Comparison of ENCODE assay signal across 9 cellular contexts in the genomic region with DNA sequence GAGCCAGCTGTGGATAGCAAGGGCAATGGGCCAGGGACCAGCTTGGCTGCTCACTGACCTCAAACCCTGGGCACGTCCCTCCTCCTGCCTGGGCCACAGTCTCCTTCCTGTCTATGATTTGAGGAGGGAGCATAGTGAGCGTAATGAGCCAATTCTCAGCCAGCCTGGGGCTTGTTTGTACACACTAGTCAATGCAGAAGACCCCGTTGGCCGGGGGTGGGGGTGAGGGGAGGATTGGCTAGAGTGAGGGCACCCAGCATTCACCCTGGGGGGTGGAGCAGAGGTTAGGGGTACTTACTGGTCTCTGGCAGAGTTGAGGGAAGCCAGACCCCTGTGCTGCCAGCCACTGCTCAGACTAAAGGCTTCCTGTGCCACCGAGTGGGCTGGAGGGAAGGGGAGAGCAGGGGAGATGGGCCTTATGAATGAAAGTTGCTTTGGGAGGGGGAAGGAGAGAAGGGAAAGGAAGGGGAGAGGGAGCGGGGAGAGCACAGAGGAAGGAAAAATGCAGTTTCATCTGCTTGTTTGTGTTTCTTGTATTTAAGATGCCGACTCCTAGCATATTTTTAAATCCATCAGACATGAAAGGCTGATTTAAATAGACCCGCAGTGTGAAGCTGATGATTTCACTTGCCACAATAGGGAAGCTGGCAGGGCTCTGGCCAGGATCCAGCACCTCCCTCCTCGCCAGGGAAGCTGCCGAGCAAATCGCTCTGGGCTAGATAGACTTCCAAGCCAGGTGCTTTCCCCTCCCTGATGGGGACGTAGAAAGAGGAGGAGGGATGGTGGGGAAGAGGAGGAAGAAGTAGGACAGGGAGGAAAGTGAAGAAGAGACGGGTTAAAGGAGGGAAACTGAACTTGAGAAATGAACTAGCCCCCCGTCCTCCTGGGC.
DNase-seq lines count a peak whose midpoint lies in the region; ATAC-seq lines count a peak whose summit lies in the region.
"Had no signal": no experiment of that assay in that cellular context is flagged by ENCODE, and none has a peak within 500 bp of the region (broad histone marks: within the 10 kb centered on the region; RNA-seq: fewer than 3 reads in every experiment).

No MANE protein-coding gene starts in this region.

- H3K36me3 Mint-ChIP-seq in activated T-cell treated with anti-CD3 and anti-CD28 coated beads, Interleukin-2, amount 50 U/mL, for 24 hours (ENCODE audit: low read depth), result peaks cover 12% of the 10 kb centered on the region

- H3K4me1 Mint-ChIP-seq in activated T-cell treated with anti-CD3 and anti-CD28 coated beads, Interleukin-2, amount 50 U/mL, for 24 hours (ENCODE audit: low read depth), result peaks cover 2% of the 10 kb centered on the region

- peak overlapping the region; percentile 0 for H3K27ac ChIP-seq in angular gyrus (ENCODE audit: low read depth, low read length)

- no peaks in the 10 kb centered on the region for H3K9me3 Mint-ChIP-seq in activated T-cell treated with anti-CD3 and anti-CD28 coated beads, Interleukin-2, amount 50 U/mL, for 24 hours

- no peak overlapping the region for H3K27ac Mint-ChIP-seq in activated T-cell treated with anti-CD3 and anti-CD28 coated beads, Interleukin-2, amount 50 U/mL, for 24 hours

- no peaks in the 10 kb centered on the region for H3K27me3 Mint-ChIP-seq in activated T-cell treated with anti-CD3 and anti-CD28 coated beads, Interleukin-2, amount 50 U/mL, for 24 hours

- H3K4me3 Mint-ChIP-seq in activated T-cell treated with anti-CD3 and anti-CD28 coated beads, Interleukin-2, amount 50 U/mL, for 24 hours, result no peak overlapping the region

- no peak for ATAC-seq in GM21367 (IDR thresholded peaks at IDR 0.05; ENCODE audit: unreplicated experiment)
- ATAC-seq in HG03175 (IDR thresholded peaks at IDR 0.05; ENCODE audit: unreplicated experiment), result no peak
- ATAC-seq: K562 had no signal

- DNase-seq in AG20443 (ENCODE audit: low spot score) (peak; percentile 29), NCI-H1105 (lab: John Stamatoyannopoulos, UW) (peak; percentile 88), kidney glomerular epithelial cell (lab: John Stamatoyannopoulos, UW) (peak; percentile 42)
- DNase-seq in stimulated activated CD4-positive, alpha-beta T cell treated with anti-CD3 and anti-CD28 coated beads, Interleukin-15, amount 100 ng/mL, for 24 hours, result no peak
- no peak for DNase-seq in activated T-cell treated with anti-CD3 and anti-CD28 coated beads, Interleukin-2, amount 50 U/mL, for 24 hours

Comparison
In these comparisons a context has a peak if more than half of its experiments do, and no peak if none do; other contexts are left out.
1. DNase-seq: peak in AG20443 (single experiment), NCI-H1105 (single experiment) and kidney glomerular epithelial cell (single experiment); none in stimulated activated CD4-positive, alpha-beta T cell treated with anti-CD3 and anti-CD28 coated beads, Interleukin-15, amount 100 ng/mL, for 24 hours (single experiment) and activated T-cell treated with anti-CD3 and anti-CD28 coated beads, Interleukin-2, amount 50 U/mL, for 24 hours (single experiment).